In the genomic region with DNA sequence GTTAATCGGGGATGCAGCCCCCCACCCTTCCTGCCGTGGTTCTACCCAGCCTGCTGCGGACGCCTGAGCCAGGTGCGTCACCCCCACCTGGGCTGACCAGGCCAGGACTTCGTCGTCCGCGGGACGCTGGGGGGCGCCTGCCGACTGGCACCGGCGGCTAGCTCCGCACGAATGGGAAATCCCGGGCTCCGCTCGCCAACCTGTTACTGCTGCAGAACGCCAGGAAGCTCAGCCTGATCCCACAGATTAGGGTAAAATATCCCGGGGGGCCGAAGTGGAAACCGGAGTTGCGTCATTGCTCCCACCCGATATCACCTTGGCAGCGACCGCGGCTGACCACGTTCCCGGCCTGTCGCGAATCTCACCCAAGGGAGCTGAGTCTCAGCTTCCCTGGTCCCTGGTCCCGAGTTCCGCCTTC, we compare ENCODE assay signal across 8 cellular contexts. TPM values are rescaled to one million over a fixed set of nuclear protein-coding genes. Genes with fewer than 3 reads are reported as not detected.
DNase-seq lines count a peak whose midpoint lies in the region; ATAC-seq and TF ChIP-seq lines count a peak whose summit lies in the region.

No MANE protein-coding gene starts in this region.

- no peaks in the 10 kb centered on the region for H3K79me2 ChIP-seq in OCI-LY1 (ENCODE audit: insufficient read depth, low read length)

- no peak overlapping the region for H3K27ac ChIP-seq in OCI-LY1 (ENCODE audit: low read depth, low read length, poor library complexity, severe bottlenecking)
- no peak overlapping the region for H3K27ac ChIP-seq in ectodermal cell (ENCODE audit: insufficient read depth, low read depth, low read length, poor library complexity, severe bottlenecking)
- H3K27ac ChIP-seq in aorta (ENCODE audit: low read depth in 1 of 2, low read length in 2 of 2): peak overlapping the region in 1 of 2 donors; percentile 15

- TF ChIP-seq CTCF in OCI-LY1 (IDR thresholded peaks at IDR 0.05; ENCODE audit: low read length) (peak; percentile 57), mucosa of descending colon (IDR thresholded peaks at IDR 0.05) (no peak)

- H3K27ac Mint-ChIP-seq in activated CD4-positive, alpha-beta T cell treated with anti-CD3 and anti-CD28 coated beads, Interleukin-2, amount 10 ng/mL, durations not matched to agents 24 days and 14 days: no peak overlapping the region

- H3K9me2 ChIP-seq in OCI-LY1 (ENCODE audit: low read depth, low read length): no peaks in the 10 kb centered on the region

- H3K36me3 Mint-ChIP-seq in activated CD4-positive, alpha-beta T cell treated with anti-CD3 and anti-CD28 coated beads, Interleukin-2, amount 10 ng/mL, durations not matched to agents 24 days and 14 days (ENCODE audit: low read depth): peaks cover 33% of the 10 kb centered on the region

- peaks cover 18% of the 10 kb centered on the region for H3K4me1 ChIP-seq in OCI-LY1 (ENCODE audit: insufficient read depth, low read length, severe bottlenecking)
- peaks cover 3% of the 10 kb centered on the region for H3K4me1 ChIP-seq in ectodermal cell (ENCODE audit: control insufficient read depth, insufficient read depth, low read length)
- H3K4me1 ChIP-seq in mucosa of descending colon (ENCODE audit: low read depth): peaks cover 51% of the 10 kb centered on the region
- peaks cover 0 to 7% of the 10 kb centered on the region in 2 donors for H3K4me1 ChIP-seq in aorta (ENCODE audit: control insufficient read depth in 1 of 2, insufficient read depth in 2 of 2, low read length in 2 of 2)

- H3F3A ChIP-seq in OCI-LY1 (ENCODE audit: insufficient read depth, low read length): no peaks in the 10 kb centered on the region

- H3K4me2 ChIP-seq in OCI-LY1 (ENCODE audit: low read length): peak overlapping the region; percentile 73

- no peak overlapping the region; the same call in 1 of the 2 replicates for H3K9ac ChIP-seq in OCI-LY1 (ENCODE audit: low read length)

- H4K20me1 ChIP-seq in OCI-LY1 (ENCODE audit: insufficient read depth, low read length): no peaks in the 10 kb centered on the region

- DNase-seq in activated CD4-positive, alpha-beta T cell treated with anti-CD3 and anti-CD28 coated beads, Interleukin-2, amount 10 ng/mL, durations not matched to agents 24 days and 14 days: no peak
- DNase-seq in activated CD4-positive, alpha-beta T cell treated with anti-CD3 and anti-CD28 coated beads, Interleukin-2, amount 50 U/mL, for 1 hour: no peak
- DNase-seq in mucosa of descending colon (peak; percentile 83 to 89 (median 89)), aorta (peak; percentile 64 to 83), cerebellar cortex (ENCODE audit: low spot score) (no peak)

- H3K27me3 Mint-ChIP-seq in activated CD4-positive, alpha-beta T cell treated with anti-CD3 and anti-CD28 coated beads, Interleukin-2, amount 10 ng/mL, durations not matched to agents 24 days and 14 days: peaks cover 34% of the 10 kb centered on the region

- H3K27me3 ChIP-seq in OCI-LY1 (ENCODE audit: insufficient read depth, low read length): no peaks in the 10 kb centered on the region
- H3K27me3 ChIP-seq in ectodermal cell (ENCODE audit: control insufficient read depth, insufficient read depth, low read length, poor library complexity, severe bottlenecking): peaks cover 85% of the 10 kb centered on the region
- no peaks in the 10 kb centered on the region for H3K27me3 ChIP-seq in aorta (ENCODE audit: control insufficient read depth in 1 of 2, insufficient read depth in 2 of 2, low read length in 1 of 2)

- ATAC-seq in HG02642 (IDR thresholded peaks at IDR 0.05; ENCODE audit: poor library complexity, unreplicated experiment) (peak; percentile 24), mucosa of descending colon (peak; percentile 59), aorta (ENCODE audit: low FRiP score) (peak; percentile 45)

- intact Hi-C loops in activated CD4-positive, alpha-beta T cell treated with anti-CD3 and anti-CD28 coated beads, Interleukin-2, amount 10 ng/mL, durations not matched to agents 24 days and 14 days (cut with micrococcal nuclease): loop anchor here (1.0 to 10.0 kb wide), 3 partner anchors 43 to 279 kb away; a partner anchor contains a TSS
- intact Hi-C loops in mucosa of descending colon (cut with DNase I, micrococcal nuclease): loop anchor here in 1 of 2 donors (10.0 kb wide), 1 partner anchor 49 kb away; no protein-coding TSS in a partner anchor
- intact Hi-C loops in aorta (cut with DNase I): loop anchor here in 1 of 2 donors (5.0 kb wide), 1 partner anchor 42 kb away; no protein-coding TSS in a partner anchor

- H3K4me3 Mint-ChIP-seq in activated CD4-positive, alpha-beta T cell treated with anti-CD3 and anti-CD28 coated beads, Interleukin-2, amount 10 ng/mL, durations not matched to agents 24 days and 14 days: peak overlapping the region; percentile 95

- no peaks in the 10 kb centered on the region for H3K9me3 Mint-ChIP-seq in activated CD4-positive, alpha-beta T cell treated with anti-CD3 and anti-CD28 coated beads, Interleukin-2, amount 10 ng/mL, durations not matched to agents 24 days and 14 days

- H3K9me3 ChIP-seq in OCI-LY1 (ENCODE audit: low read length): no peaks in the 10 kb centered on the region
- H3K9me3 ChIP-seq in ectodermal cell (ENCODE audit: control insufficient read depth, low read length): no peaks in the 10 kb centered on the region
- no peaks in the 10 kb centered on the region for H3K9me3 ChIP-seq in mucosa of descending colon
- H3K9me3 ChIP-seq in aorta (ENCODE audit: control insufficient read depth, low read length): no peaks in the 10 kb centered on the region

- peaks cover 34% of the 10 kb centered on the region for H3K4me1 Mint-ChIP-seq in activated CD4-positive, alpha-beta T cell treated with anti-CD3 and anti-CD28 coated beads, Interleukin-2, amount 10 ng/mL, durations not matched to agents 24 days and 14 days

- peak overlapping the region; percentile 60 for H3K4me3 ChIP-seq in OCI-LY1 (ENCODE audit: low read depth, low read length, poor library complexity, severe bottlenecking)
- H3K4me3 ChIP-seq in ectodermal cell (ENCODE audit: insufficient read depth, low read depth, low read length): peak overlapping the region; percentile 41
- peak overlapping the region; percentile 22 for H3K4me3 ChIP-seq in mucosa of descending colon
- H3K4me3 ChIP-seq in aorta (ENCODE audit: low read length in 2 of 2): peak overlapping the region; percentile 32 to 59

- WGBS in ectodermal cell, 2 experiments: 3% methylated on average over 34 of the region's 34 CpGs
- 1% methylated on average over 34 of the region's 34 CpGs for WGBS in aorta, 2 donors

- H2AFZ ChIP-seq in OCI-LY1 (ENCODE audit: low read length): no peak overlapping the region

- H3K36me3 ChIP-seq in OCI-LY1 (ENCODE audit: insufficient read depth, low read length) (no peaks in the 10 kb centered on the region), ectodermal cell (ENCODE audit: control insufficient read depth, insufficient read depth, low read length) (no peaks in the 10 kb centered on the region), mucosa of descending colon (ENCODE audit: low read depth) (no peaks in the 10 kb centered on the region), aorta (ENCODE audit: control insufficient read depth in 1 of 2, insufficient read depth in 2 of 2, low read length in 1 of 2) (no peaks in the 10 kb centered on the region)

RNA-seq across cellular contexts. Expression of a gene that starts 0.5 kb away (rescaled TPM):
- 267 and 277 TPM in 2 replicates for total RNA-seq in activated CD4-positive, alpha-beta T cell treated with anti-CD3 and anti-CD28 coated beads, Interleukin-2, amount 10 ng/mL, durations not matched to agents 24 days and 14 days
- polyA plus RNA-seq in ectodermal cell (2013, experiment 1 of 4): not detected
- 0.04 TPM for polyA plus RNA-seq in ectodermal cell (2013, experiment 2 of 4)
- not detected for polyA plus RNA-seq in ectodermal cell (2013, experiment 3 of 4)
- polyA plus RNA-seq in ectodermal cell (2013, experiment 4 of 4): not detected
- 100 to 1,000 TPM in 2 of 3 donors, 10 to 100 TPM in 1; 69.5 to 175 (median 162) TPM for total RNA-seq in mucosa of descending colon
- 1 to 10 TPM; 7.9 to 9.3 TPM for total RNA-seq in aorta
- polyA plus RNA-seq in aorta: 1 to 10 TPM; 2.2 to 7.0 TPM

RNA-seq across cellular contexts. Expression of a gene that starts 58.1 kb away (rescaled TPM):
- total RNA-seq in activated CD4-positive, alpha-beta T cell treated with anti-CD3 and anti-CD28 coated beads, Interleukin-2, amount 10 ng/mL, durations not matched to agents 24 days and 14 days: 155 and 162 TPM in 2 replicates
- polyA plus RNA-seq in ectodermal cell (2013, experiment 1 of 4): 66.0 TPM
- 60.7 TPM for polyA plus RNA-seq in ectodermal cell (2013, experiment 2 of 4)
- polyA plus RNA-seq in ectodermal cell (2013, experiment 3 of 4): 66.7 TPM
- 79.2 TPM for polyA plus RNA-seq in ectodermal cell (2013, experiment 4 of 4)
- total RNA-seq in mucosa of descending colon (100 to 1,000 TPM in 2 of 3 donors, 10 to 100 TPM in 1; 93.9 to 208 (median 183) TPM), aorta (10 to 100 TPM; 56.3 to 70.0 TPM)
- 100 to 1,000 TPM in 1 of 2 donors, 10 to 100 TPM in 1; 68.9 to 220 TPM for polyA plus RNA-seq in aorta

Comparison
In these comparisons a context has a peak if more than half of its experiments do, and no peak if none do; other contexts are left out.
1. DNase-seq: peak in mucosa of descending colon (3 of 3) and aorta (2 of 2); none in activated CD4-positive, alpha-beta T cell treated with anti-CD3 and anti-CD28 coated beads, Interleukin-2, amount 10 ng/mL, durations not matched to agents 24 days and 14 days (single experiment), activated CD4-positive, alpha-beta T cell treated with anti-CD3 and anti-CD28 coated beads, Interleukin-2, amount 50 U/mL, for 1 hour (single experiment) and cerebellar cortex (single experiment).
2. RNA of a gene that starts 0.5 kb away (total RNA-seq): 267 to 277 TPM in activated CD4-positive, alpha-beta T cell treated with anti-CD3 and anti-CD28 coated beads, Interleukin-2, amount 10 ng/mL, durations not matched to agents 24 days and 14 days and 69.5 to 175 TPM in mucosa of descending colon; 7.9 to 9.3 TPM in aorta; every median in the first group is over 4 times any median in the second.
3. Peak in every context shown above with its lines, with median percentiles within 50 percentile points of each other: ATAC-seq and H3K4me3 ChIP-seq.